Comparison of ENCODE assay signal across 26 cellular contexts in genomic region chr2:220365023-220365422, GRCh38.
DNase-seq lines count a peak whose midpoint lies in the region; ATAC-seq and TF ChIP-seq lines count a peak whose summit lies in the region.
"Had no signal": no experiment of that assay in that cellular context is flagged by ENCODE, and none has a peak within 500 bp of the region (broad histone marks: within the 10 kb centered on the region; RNA-seq: fewer than 3 reads in every experiment).

No MANE protein-coding gene starts in this region.

- TF ChIP-seq CTCF in RWPE1 (conservative IDR thresholded peaks at IDR 0.05; ENCODE audit: low read depth): no peak

- ATAC-seq in HG03460 (IDR thresholded peaks at IDR 0.05; ENCODE audit: unreplicated experiment): no peak
- ATAC-seq: HCT116, T-helper 17 cell, upper lobe of right lung had no signal

- DNase-seq in GM03348 (ENCODE audit: low spot score): peak; percentile 12
- DNase-seq in RWPE1 (ENCODE audit: low spot score): peak; percentile 44
- DNase-seq in dedifferentiated amniotic fluid mesenchymal stem cell (ENCODE audit: extremely low spot score): peak; percentile 90
- peak; percentile 65 for DNase-seq in iris pigment epithelial cell (ENCODE audit: low read depth)
- DNase-seq in kidney glomerular epithelial cell (lab: John Stamatoyannopoulos, UW): no peak
- DNase-seq in T1000 (lab: John Stamatoyannopoulos, UW): no peak
- DNase-seq in activated CD4-positive, alpha-beta T cell treated with anti-CD3 and anti-CD28 coated beads for 4 hours: no peak
- DNase-seq: activated CD4-positive, alpha-beta T cell treated with anti-CD3 and anti-CD28 coated beads, Interleukin-2, amount 50 U/mL, for 4 hours; activated effector memory CD4-positive, alpha-beta T cell treated with anti-CD3 and anti-CD28 coated beads, Interleukin-2, amount 50 U/mL, for 16 hours; adrenal gland; cerebellar nuclear complex; DMS79 treated with DMSO at 0.1 percent for 48 hours; effector CD8-positive, alpha-beta T cell; esophagus squamous epithelium; hippocampal formation; islet precursor cell; MM.1S; NCI-H1436; NCI-H748 treated with DMSO at 0.1 percent for 48 hours; SJCRH30; stimulated activated CD4-positive, alpha-beta T cell treated with anti-CD3 and anti-CD28 coated beads, Interleukin-4, amount 100 ng/mL, for 24 hours; T-helper 17 cell; upper lobe of right lung had no signal

- no peak overlapping the region for H3K27ac ChIP-seq in RWPE1
- H3K27ac ChIP-seq: adrenal gland, esophagus squamous epithelium, neutrophil, SJCRH30, upper lobe of right lung had no signal

- CTCF ChIA-PET in RWPE1 (lab: Yijun Ruan, JAX): interaction anchor here (0.9 kb wide), 1 partner anchor 13 kb away, joined by 4 read pairs; no protein-coding TSS in a partner anchor

- POLR2A ChIA-PET in RWPE1 (lab: Yijun Ruan, JAX; ENCODE audit: low non-redundant PET): no interaction called here

Comparison
In these comparisons a context has a peak if more than half of its experiments do, and no peak if none do; other contexts are left out.
1. DNase-seq: peak in GM03348 (single experiment), RWPE1 (single experiment), dedifferentiated amniotic fluid mesenchymal stem cell (single experiment) and iris pigment epithelial cell (single experiment); none in kidney glomerular epithelial cell (single experiment), T1000 (single experiment) and activated CD4-positive, alpha-beta T cell treated with anti-CD3 and anti-CD28 coated beads for 4 hours (0 of 2).